9 cellular contexts compared by ENCODE assay signal in genomic region chr1:25562101-25562927, GRCh38. TPM values are rescaled to one million over a fixed set of nuclear protein-coding genes. Genes with fewer than 3 reads are reported as not detected.
DNase-seq lines count a peak whose midpoint lies in the region; ATAC-seq and TF ChIP-seq lines count a peak whose summit lies in the region.
"Had no signal": no experiment of that assay in that cellular context is flagged by ENCODE, and none has a peak within 500 bp of the region (broad histone marks: within the 10 kb centered on the region; RNA-seq: fewer than 3 reads in every experiment).

No MANE protein-coding gene starts in this region.

- H3F3A ChIP-seq in GM23338 (replicated peaks; ENCODE audit: low read depth): no peaks in the 10 kb centered on the region

- peak overlapping the region; percentile 69 for H3K4me3 Mint-ChIP-seq in T-helper 2 cell treated with Interferon-gamma antibody and Interleukin-4, amounts not matched to agents 5 μg/mL and 100 μg/mL, for 36 hours
- no peak overlapping the region for H3K4me3 Mint-ChIP-seq in GM23338

- H3K36me3 ChIP-seq in body of pancreas (replicated peaks in 1 of 2; ENCODE audit: insufficient read depth in 1 of 2, low read depth in 2 of 2) (peaks cover 0 to 10% of the 10 kb centered on the region in 2 donors), GM23338 (ENCODE audit: insufficient read depth) (no peaks in the 10 kb centered on the region)

- H3K4me1 Mint-ChIP-seq in T-helper 2 cell treated with Interferon-gamma antibody and Interleukin-4, amounts not matched to agents 5 μg/mL and 100 μg/mL, for 36 hours (ENCODE audit: low read depth): peaks cover 35% of the 10 kb centered on the region
- peaks cover 22% of the 10 kb centered on the region for H3K4me1 Mint-ChIP-seq in GM23338

- peak overlapping the region; percentile 81 for H3K27ac Mint-ChIP-seq in T-helper 2 cell treated with Interferon-gamma antibody and Interleukin-4, amounts not matched to agents 5 μg/mL and 100 μg/mL, for 36 hours
- no peak overlapping the region for H3K27ac Mint-ChIP-seq in GM23338

- no peaks in the 10 kb centered on the region for H3K4me1 ChIP-seq in body of pancreas
- H3K4me1 ChIP-seq in GM23338 (ENCODE audit: insufficient read depth): peaks cover 8% of the 10 kb centered on the region; the same call in 1 of the 2 replicates

- no peaks in the 10 kb centered on the region for H4K20me1 ChIP-seq in GM23338 (replicated peaks; ENCODE audit: insufficient read depth)

- no peaks in the 10 kb centered on the region for H3K9me2 ChIP-seq in GM23338 (ENCODE audit: insufficient read depth)

- H3K27ac ChIP-seq in body of pancreas: peak overlapping the region in 1 of 4 donors; percentile 9
- H3K27ac ChIP-seq in GM23338 (ENCODE audit: low read depth): no peak overlapping the region

- intact Hi-C loops in body of pancreas (cut with DNase I): no loop called here

- no peaks in the 10 kb centered on the region for H3K9me3 Mint-ChIP-seq in T-helper 2 cell treated with Interferon-gamma antibody and Interleukin-4, amounts not matched to agents 5 μg/mL and 100 μg/mL, for 36 hours
- H3K9me3 Mint-ChIP-seq in GM23338: no peaks in the 10 kb centered on the region

- H3K9me3 ChIP-seq in body of pancreas: no peaks in the 10 kb centered on the region

- 56 to 62% methylated on average over 5 to 8 of the region's 8 CpGs for WGBS in body of pancreas, 2 donors

- no peaks in the 10 kb centered on the region for H3K79me2 ChIP-seq in GM23338 (replicated peaks; ENCODE audit: insufficient read depth)

- H3K4me3 ChIP-seq in body of pancreas: no peak overlapping the region
- no peak overlapping the region for H3K4me3 ChIP-seq in GM23338

- H3K36me3 Mint-ChIP-seq in T-helper 2 cell treated with Interferon-gamma antibody and Interleukin-4, amounts not matched to agents 5 μg/mL and 100 μg/mL, for 36 hours (ENCODE audit: low read depth): peaks cover 19% of the 10 kb centered on the region
- no peaks in the 10 kb centered on the region for H3K36me3 Mint-ChIP-seq in GM23338 (ENCODE audit: low read depth)

- no peak overlapping the region for H3K4me2 ChIP-seq in GM23338

- peak; percentile 1 for TF ChIP-seq CTCF in GM12873 (IDR thresholded peaks at IDR 0.05; ENCODE audit: insufficient read depth, low read depth, low read length, missing control alignments)
- TF ChIP-seq CTCF in body of pancreas (IDR thresholded peaks at IDR 0.05): no peak
- TF ChIP-seq CTCF in GM23338 (conservative IDR thresholded peaks at IDR 0.05; ENCODE audit: low read depth in 2 of 2): no peak

- no peak overlapping the region for H2AFZ ChIP-seq in GM23338

- TF ChIP-seq POLR2A in body of pancreas (IDR thresholded peaks at IDR 0.05) (no peak), erythroblast (IDR thresholded peaks at IDR 0.05; ENCODE audit: low read length) (no peak)

- DNase-seq in T-helper 2 cell treated with Interferon-gamma antibody and Interleukin-4, amounts not matched to agents 5 μg/mL and 100 μg/mL, for 36 hours (ENCODE audit: low spot score): peak; percentile 16
- peak in 3 of 4 donors; percentile 39 to 63 (median 45) for DNase-seq in body of pancreas
- DNase-seq in stimulated activated CD4-positive, alpha-beta T cell treated with anti-CD3 and anti-CD28 coated beads, Interleukin-4, amount 100 ng/mL, for 48 hours (ENCODE audit: low read depth in 2 of 2): peak; percentile 43
- DNase-seq in GM23338 (ENCODE audit: low spot score): no peak
- DNase-seq in erythroblast (lab: John Stamatoyannopoulos, UW): no peak
- no peak for DNase-seq in NCI-H187 (lab: John Stamatoyannopoulos, UW)

- ATAC-seq in HG02852 (IDR thresholded peaks at IDR 0.05; ENCODE audit: unreplicated experiment) (peak; percentile 87), body of pancreas (no peak), GM23338 (no peak)
- ATAC-seq: HCT116 had no signal

- no peaks in the 10 kb centered on the region for H3K27me3 ChIP-seq in body of pancreas
- no peaks in the 10 kb centered on the region for H3K27me3 ChIP-seq in GM23338 (ENCODE audit: insufficient read depth)

- peaks cover 3% of the 10 kb centered on the region for H3K27me3 Mint-ChIP-seq in T-helper 2 cell treated with Interferon-gamma antibody and Interleukin-4, amounts not matched to agents 5 μg/mL and 100 μg/mL, for 36 hours (ENCODE audit: low read depth)
- peaks cover 7% of the 10 kb centered on the region for H3K27me3 Mint-ChIP-seq in GM23338 (ENCODE audit: insufficient read depth, low read depth, poor library complexity)

TF ChIP-seq in GM23338, 12 proteins besides CTCF, POLR2A, EP300 and RAD21 (continues in another document):
- TF ChIP-seq NANOG (IDR thresholded peaks at IDR 0.05; ENCODE audit: borderline replicate concordance) (no peak), JUNB (IDR thresholded peaks at IDR 0.05; ENCODE audit: unreplicated experiment) (no peak), EZH2phosphoT487 (IDR thresholded peaks at IDR 0.05; ENCODE audit: unreplicated experiment) (no peak), ZNF331 (CRISPR knock-in tag; IDR thresholded peaks at IDR 0.05; ENCODE audit: low read depth) (no peak), ZNF114 (CRISPR knock-in tag; IDR thresholded peaks at IDR 0.05) (no peak), STAT1 (IDR thresholded peaks at IDR 0.05; ENCODE audit: unreplicated experiment) (no peak), ZNF462 (CRISPR knock-in tag; IDR thresholded peaks at IDR 0.05) (no peak), CREB1 (CRISPR knock-in tag; IDR thresholded peaks at IDR 0.05; ENCODE audit: low read depth) (no peak)

RNA-seq across cellular contexts. Expression of gene LDLRAP1, which starts 18.9 kb away (rescaled TPM):
- 10 to 100 TPM; 20.8 to 23.7 TPM for total RNA-seq in body of pancreas
- 17.1 and 22.7 TPM in 2 replicates for total RNA-seq in GM23338 (2014; rRNA removed; shearing (Covaris generic))
- 6.5 and 9.6 TPM in 2 replicates for polyA plus RNA-seq in GM23338 (2016; fragmentation: Nextera tagmentation; extraction: Ambion mirVana)

RNA-seq across cellular contexts. Expression of gene MAN1C1, which starts 54.3 kb away (rescaled TPM):
- 10 to 100 TPM in 1 of 2 donors, 1 to 10 TPM in 1; 4.4 to 10.9 TPM for total RNA-seq in body of pancreas
- total RNA-seq in GM23338 (2014; rRNA removed; shearing (Covaris generic)): 11.6 and 13.6 TPM in 2 replicates
- 5.4 and 5.9 TPM in 2 replicates for polyA plus RNA-seq in GM23338 (2016; fragmentation: Nextera tagmentation; extraction: Ambion mirVana)

Comparison
In these comparisons a context has a peak if more than half of its experiments do, and no peak if none do; other contexts are left out.
1. DNase-seq: peak in T-helper 2 cell treated with Interferon-gamma antibody and Interleukin-4, amounts not matched to agents 5 μg/mL and 100 μg/mL, for 36 hours (single experiment), body of pancreas (3 of 4) and stimulated activated CD4-positive, alpha-beta T cell treated with anti-CD3 and anti-CD28 coated beads, Interleukin-4, amount 100 ng/mL, for 48 hours (2 of 2); none in GM23338 (single experiment), erythroblast (0 of 2) and NCI-H187 (0 of 2).